Comparison of ENCODE assay signal across 8 cellular contexts in genomic region chr11:101860694-101861371, GRCh38. TPM values are rescaled to one million over a fixed set of nuclear protein-coding genes. Genes with fewer than 3 reads are reported as not detected.
DNase-seq lines count a peak whose midpoint lies in the region; ATAC-seq and TF ChIP-seq lines count a peak whose summit lies in the region.

No MANE protein-coding gene starts in this region.

- H3F3A ChIP-seq in GM23338 (replicated peaks; ENCODE audit: low read depth), result no peaks in the 10 kb centered on the region

- DNase-seq in activated naive CD4-positive, alpha-beta T cell treated with Interleukin-2 at 50 U/mL for 16 hours, result peak; percentile 9
- no peak for DNase-seq in activated naive CD4-positive, alpha-beta T cell treated with anti-CD3 and anti-CD28 coated beads, Interleukin-2, amount 50 U/mL, for 16 hours
- peak; percentile 88 for DNase-seq in GM23338 (ENCODE audit: low spot score)
- DNase-seq in SKM-1 (lab: John Stamatoyannopoulos, UW; ENCODE audit: unreplicated experiment), result peak; percentile 7
- peak; percentile 44 for DNase-seq in colonic mucosa
- DNase-seq in left lung, result no peak
- peak; percentile 7 to 14 for DNase-seq in stimulated activated naive CD8-positive, alpha-beta T cell treated with anti-CD3 and anti-CD28 coated beads, Interleukin-15, amount 100 ng/mL, for 72 hours

- no peak overlapping the region for H3K27ac ChIP-seq in GM23338 (ENCODE audit: low read depth)
- H3K27ac ChIP-seq in KMS-11, result no peak overlapping the region
- no peak overlapping the region for H3K27ac ChIP-seq in colonic mucosa
- H3K27ac ChIP-seq in left lung, result no peak overlapping the region

- H3K79me2 ChIP-seq in GM23338 (replicated peaks; ENCODE audit: insufficient read depth), result no peaks in the 10 kb centered on the region
- no peaks in the 10 kb centered on the region for H3K79me2 ChIP-seq in KMS-11 (ENCODE audit: insufficient read depth, low read depth)

- H3K9me2 ChIP-seq in GM23338 (ENCODE audit: insufficient read depth), result no peaks in the 10 kb centered on the region

- TF ChIP-seq CTCF in GM23338 (conservative IDR thresholded peaks at IDR 0.05; ENCODE audit: low read depth in 2 of 2), result peak; percentile 76 to 81
- peak; percentile 67 for TF ChIP-seq CTCF in KMS-11 (conservative IDR thresholded peaks at IDR 0.05; ENCODE audit: low read depth, low read length)
- peak; percentile 69 for TF ChIP-seq CTCF in colonic mucosa (IDR thresholded peaks at IDR 0.05)
- TF ChIP-seq CTCF in left lung (IDR thresholded peaks at IDR 0.05), result peak; percentile 60 to 66

- H3K27me3 Mint-ChIP-seq in GM23338 (ENCODE audit: insufficient read depth, low read depth, poor library complexity), result no peaks in the 10 kb centered on the region
- H3K27me3 Mint-ChIP-seq in stimulated activated naive CD8-positive, alpha-beta T cell treated with anti-CD3 and anti-CD28 coated beads, Interleukin-15, amount 100 ng/mL, for 72 hours, result no peaks in the 10 kb centered on the region

- no peak overlapping the region for H3K9ac ChIP-seq in KMS-11
- H3K9ac ChIP-seq in colonic mucosa (ENCODE audit: low read depth in 2 of 2, low read length in 2 of 2), result no peak overlapping the region

- intact Hi-C loops in colonic mucosa (cut with DNase I) (no loop called here), left lung (cut with DNase I) (loop anchor here in 1 of 2 donors (5.0 kb wide), 1 partner anchor 146 kb away; no protein-coding TSS in a partner anchor)

- H3K36me3 Mint-ChIP-seq in GM23338 (ENCODE audit: low read depth), result no peaks in the 10 kb centered on the region; the same call in 2 of the 3 replicates

- no peak overlapping the region for H3K4me3 Mint-ChIP-seq in GM23338
- no peak overlapping the region for H3K4me3 Mint-ChIP-seq in stimulated activated naive CD8-positive, alpha-beta T cell treated with anti-CD3 and anti-CD28 coated beads, Interleukin-15, amount 100 ng/mL, for 72 hours

- H3K27ac Mint-ChIP-seq in GM23338, result no peak overlapping the region
- no peak overlapping the region for H3K27ac Mint-ChIP-seq in stimulated activated naive CD8-positive, alpha-beta T cell treated with anti-CD3 and anti-CD28 coated beads, Interleukin-15, amount 100 ng/mL, for 72 hours

- H3K4me1 Mint-ChIP-seq in GM23338, result peaks cover 5% of the 10 kb centered on the region; the same call in 2 of the 3 replicates
- no peaks in the 10 kb centered on the region for H3K4me1 Mint-ChIP-seq in stimulated activated naive CD8-positive, alpha-beta T cell treated with anti-CD3 and anti-CD28 coated beads, Interleukin-15, amount 100 ng/mL, for 72 hours

- H4K20me1 ChIP-seq in GM23338 (replicated peaks; ENCODE audit: insufficient read depth) (no peaks in the 10 kb centered on the region), KMS-11 (ENCODE audit: insufficient read depth) (no peaks in the 10 kb centered on the region)

- H3K4me1 ChIP-seq in GM23338 (ENCODE audit: insufficient read depth), result no peaks in the 10 kb centered on the region
- no peaks in the 10 kb centered on the region for H3K4me1 ChIP-seq in KMS-11 (ENCODE audit: low read depth, poor library complexity, severe bottlenecking)
- no peaks in the 10 kb centered on the region for H3K4me1 ChIP-seq in colonic mucosa
- H3K4me1 ChIP-seq in left lung, result peaks cover 0 to 5% of the 10 kb centered on the region in 2 donors

- ATAC-seq in GM23338 (peak; percentile 98), left lung (peak; percentile 97)
- peak; percentile 84 for ATAC-seq in stimulated activated naive CD8-positive, alpha-beta T cell treated with anti-CD3 and anti-CD28 coated beads, Interleukin-15, amount 100 ng/mL, for 72 hours

- H3K9me3 ChIP-seq in colonic mucosa (no peaks in the 10 kb centered on the region), left lung (peaks cover 0 to 4% of the 10 kb centered on the region in 2 donors)

- H3K4me2 ChIP-seq in GM23338, result no peak overlapping the region
- peak overlapping the region; percentile 27; the same call in 1 of the 2 replicates for H3K4me2 ChIP-seq in KMS-11

- H3K9me3 Mint-ChIP-seq in GM23338, result peaks cover 9% of the 10 kb centered on the region
- peaks cover 0 to 5% of the 10 kb centered on the region in 2 donors for H3K9me3 Mint-ChIP-seq in stimulated activated naive CD8-positive, alpha-beta T cell treated with anti-CD3 and anti-CD28 coated beads, Interleukin-15, amount 100 ng/mL, for 72 hours

- no peaks in the 10 kb centered on the region for H3K36me3 ChIP-seq in GM23338 (ENCODE audit: insufficient read depth)
- no peaks in the 10 kb centered on the region for H3K36me3 ChIP-seq in KMS-11 (ENCODE audit: insufficient read depth)
- no peaks in the 10 kb centered on the region for H3K36me3 ChIP-seq in colonic mucosa
- no peaks in the 10 kb centered on the region for H3K36me3 ChIP-seq in left lung

- H3K4me3 ChIP-seq in GM23338 (no peak overlapping the region), KMS-11 (IDR thresholded peaks at IDR 0.05; ENCODE audit: insufficient read depth, low read depth, low read length) (no peak overlapping the region), colonic mucosa (no peak overlapping the region), left lung (no peak overlapping the region)

- H3K27me3 ChIP-seq in GM23338 (ENCODE audit: insufficient read depth) (no peaks in the 10 kb centered on the region), KMS-11 (ENCODE audit: insufficient read depth, low read depth) (no peaks in the 10 kb centered on the region), colonic mucosa (no peaks in the 10 kb centered on the region), left lung (no peaks in the 10 kb centered on the region)

- H2AFZ ChIP-seq in GM23338 (no peak overlapping the region), KMS-11 (ENCODE audit: low read depth) (no peak overlapping the region)

TF ChIP-seq in GM23338, 12 proteins besides CTCF, POLR2A, EP300 and RAD21 (continues in another document):
- no peak for TF ChIP-seq ZNF331 (CRISPR knock-in tag; IDR thresholded peaks at IDR 0.05; ENCODE audit: low read depth)
- no peak for TF ChIP-seq REST (IDR thresholded peaks at IDR 0.05; ENCODE audit: unreplicated experiment)
- TF ChIP-seq EZH2phosphoT487 (IDR thresholded peaks at IDR 0.05; ENCODE audit: unreplicated experiment), result no peak
- no peak for TF ChIP-seq ETS1 (IDR thresholded peaks at IDR 0.05)
- no peak for TF ChIP-seq NANOG (IDR thresholded peaks at IDR 0.05; ENCODE audit: borderline replicate concordance)
- TF ChIP-seq CREB1 (CRISPR knock-in tag; IDR thresholded peaks at IDR 0.05; ENCODE audit: low read depth), result no peak
- no peak for TF ChIP-seq POLR2AphosphoS5 (IDR thresholded peaks at IDR 0.05; ENCODE audit: low read depth)
- no peak for TF ChIP-seq STAT1 (IDR thresholded peaks at IDR 0.05; ENCODE audit: unreplicated experiment)
- TF ChIP-seq EZH2 (IDR thresholded peaks at IDR 0.05; ENCODE audit: low read depth, unreplicated experiment), result no peak
- no peak for TF ChIP-seq ZNF114 (CRISPR knock-in tag; IDR thresholded peaks at IDR 0.05)

RNA-seq across cellular contexts. Expression of gene CEP126, which starts 54.0 kb away (rescaled TPM):
- 1.4 and 2.1 TPM in 2 replicates for total RNA-seq in GM23338 (2014; rRNA removed; shearing (Covaris generic))
- 1.5 and 2.3 TPM in 2 replicates for polyA plus RNA-seq in GM23338 (2016; fragmentation: Nextera tagmentation; extraction: Ambion mirVana)
- total RNA-seq in colonic mucosa (1 to 10 TPM; 2.6 to 3.6 TPM), left lung (1 to 10 TPM; 3.6 to 4.1 TPM)

RNA-seq across cellular contexts. Expression of gene ANGPTL5, which starts 55.5 kb away (rescaled TPM):
- not detected in 2 replicates for total RNA-seq in GM23338 (2014; rRNA removed; shearing (Covaris generic))
- polyA plus RNA-seq in GM23338 (2016; fragmentation: Nextera tagmentation; extraction: Ambion mirVana), result not detected in 2 replicates
- total RNA-seq in colonic mucosa (not detected), left lung (under 1 TPM; 0.09 to 0.34 TPM)

Comparison
In these comparisons a context has a peak if more than half of its experiments do, and no peak if none do; other contexts are left out.
1. DNase-seq: peak in activated naive CD4-positive, alpha-beta T cell treated with Interleukin-2 at 50 U/mL for 16 hours (single experiment), GM23338 (single experiment), SKM-1 (single experiment), colonic mucosa (single experiment) and stimulated activated naive CD8-positive, alpha-beta T cell treated with anti-CD3 and anti-CD28 coated beads, Interleukin-15, amount 100 ng/mL, for 72 hours (2 of 2); none in activated naive CD4-positive, alpha-beta T cell treated with anti-CD3 and anti-CD28 coated beads, Interleukin-2, amount 50 U/mL, for 16 hours (single experiment) and left lung (0 of 2).
2. Peak in every context shown above with its lines, with median percentiles within 50 percentile points of each other: ATAC-seq and CTCF ChIP-seq.